In genomic region chr3:102686792-102687191, GRCh38 we compare ENCODE assay signal across 28 cellular contexts.
"Had no signal": no experiment of that assay in that cellular context is flagged by ENCODE, and none has a peak within 500 bp of the region (broad histone marks: within the 10 kb centered on the region; RNA-seq: fewer than 3 reads in every experiment).

No MANE protein-coding gene starts in this region.

- H3K27ac Mint-ChIP-seq: activated B cell treated with CpG ODN at 0.5 μM for 24 hours; activated CD8-positive, alpha-beta T cell treated with anti-CD3 and anti-CD28 coated beads for 36 hours; activated naive CD4-positive, alpha-beta T cell treated with anti-CD3 and anti-CD28 coated beads for 36 hours; activated naive CD4-positive, alpha-beta T cell treated with anti-CD3 and anti-CD28 coated beads, Interleukin-2, amount 50 U/mL, for 24 hours; activated naive CD8-positive, alpha-beta T cell treated with anti-CD3 and anti-CD28 coated beads for 36 hours; activated naive CD8-positive, alpha-beta T cell treated with anti-CD3 and anti-CD28 coated beads, Interleukin-2, amount 50 U/mL, for 24 hours; activated T-helper 1 cell treated with anti-CD3 and anti-CD28 coated beads, Interleukin-12 subunit alpha, Interleukin-12 subunit beta, Interleukin-2, Interleukin-4 antibody, amounts not matched to agents 30 ng/mL and 10 ng/mL and 1 ng/mL, durations not matched to agents 14 hours and 24 hours and 36 hours; activated T-helper 2 cell treated with anti-CD3 and anti-CD28 coated beads, Interferon-gamma antibody, Interleukin-2, Interleukin-4, amounts not matched to agents 10 μg/mL and 5 μg/mL and 100 μg/mL, durations not matched to agents 14 hours and 24 hours and 36 hours; effector memory CD8-positive, alpha-beta T cell had no signal

- H3K27me3 ChIP-seq: adrenal gland, body of pancreas, esophagus squamous epithelium had no signal

- H3K4me3 ChIP-seq: adrenal gland, body of pancreas, esophagus squamous epithelium had no signal

- H3K36me3 ChIP-seq: adrenal gland, esophagus squamous epithelium had no signal

- H3K36me3 Mint-ChIP-seq: activated naive CD4-positive, alpha-beta T cell treated with anti-CD3 and anti-CD28 coated beads, Interleukin-2, amount 50 U/mL, for 24 hours; activated naive CD8-positive, alpha-beta T cell treated with anti-CD3 and anti-CD28 coated beads for 36 hours had no signal

- H3K4me1 ChIP-seq: adrenal gland, body of pancreas, esophagus squamous epithelium had no signal

- H3K27ac ChIP-seq: adrenal gland, body of pancreas, epithelial cell of prostate, esophagus squamous epithelium had no signal

- H3K9me3 Mint-ChIP-seq: activated B cell treated with CpG ODN at 0.5 μM for 24 hours; activated CD8-positive, alpha-beta T cell treated with anti-CD3 and anti-CD28 coated beads for 36 hours; activated naive CD4-positive, alpha-beta T cell treated with anti-CD3 and anti-CD28 coated beads for 36 hours; activated naive CD4-positive, alpha-beta T cell treated with anti-CD3 and anti-CD28 coated beads, Interleukin-2, amount 50 U/mL, for 24 hours; activated naive CD8-positive, alpha-beta T cell treated with anti-CD3 and anti-CD28 coated beads for 36 hours; activated naive CD8-positive, alpha-beta T cell treated with anti-CD3 and anti-CD28 coated beads, Interleukin-2, amount 50 U/mL, for 24 hours; activated T-helper 1 cell treated with anti-CD3 and anti-CD28 coated beads, Interleukin-12 subunit alpha, Interleukin-12 subunit beta, Interleukin-2, Interleukin-4 antibody, amounts not matched to agents 30 ng/mL and 10 ng/mL and 1 ng/mL, durations not matched to agents 14 hours and 24 hours and 36 hours; activated T-helper 2 cell treated with anti-CD3 and anti-CD28 coated beads, Interferon-gamma antibody, Interleukin-2, Interleukin-4, amounts not matched to agents 10 μg/mL and 5 μg/mL and 100 μg/mL, durations not matched to agents 14 hours and 24 hours and 36 hours; effector memory CD8-positive, alpha-beta T cell had no signal

- ATAC-seq: activated CD4-positive, CD25-positive, alpha-beta regulatory T cell treated with anti-CD3 and anti-CD28 coated beads, Interleukin-2, amount 50 U/mL, for 24 hours; activated CD8-positive, alpha-beta T cell treated with anti-CD3 and anti-CD28 coated beads for 36 hours; activated naive CD8-positive, alpha-beta T cell treated with anti-CD3 and anti-CD28 coated beads, Interleukin-2, amount 50 U/mL, for 24 hours; body of pancreas; effector memory CD8-positive, alpha-beta T cell had no signal

- DNase-seq: activated B cell treated with CpG ODN at 0.5 μM for 24 hours; activated CD4-positive, alpha-beta T cell treated with anti-CD3 and anti-CD28 coated beads for 48 hours; activated CD4-positive, alpha-beta T cell treated with anti-CD3 and anti-CD28 coated beads, Interleukin-2, amount 50 U/mL, for 1 hour; activated CD4-positive, alpha-beta T cell treated with anti-CD3 and anti-CD28 coated beads, Interleukin-2, amount 50 U/mL, for 48 hours; activated CD8-positive, alpha-beta memory T cell treated with anti-CD3 and anti-CD28 coated beads for 24 hours; activated CD8-positive, alpha-beta T cell treated with anti-CD3 and anti-CD28 coated beads for 36 hours; activated effector memory CD4-positive, alpha-beta T cell treated with anti-CD3 and anti-CD28 coated beads, Interleukin-2, amount 50 U/mL, for 16 hours; activated naive CD4-positive, alpha-beta T cell treated with anti-CD3 and anti-CD28 coated beads for 36 hours; activated naive CD8-positive, alpha-beta T cell treated with anti-CD3 and anti-CD28 coated beads for 36 hours; activated naive CD8-positive, alpha-beta T cell treated with anti-CD3 and anti-CD28 coated beads, Interleukin-2, amount 50 U/mL, for 24 hours; activated T-cell treated with anti-CD3 and anti-CD28 coated beads, Interleukin-2, amount 50 U/mL, for 1 hour; activated T-cell treated with anti-CD3 and anti-CD28 coated beads, Interleukin-2, amount 50 U/mL, for 48 hours; adrenal gland; amygdala; aorta; body of pancreas; cortex of kidney; dermis blood vessel endothelial cell; effector CD4-positive, alpha-beta T cell; effector memory CD8-positive, alpha-beta T cell; esophagus squamous epithelium; head of caudate nucleus; T-helper 2 cell had no signal

- H3K4me1 Mint-ChIP-seq: activated B cell treated with CpG ODN at 0.5 μM for 24 hours; activated naive CD4-positive, alpha-beta T cell treated with anti-CD3 and anti-CD28 coated beads, Interleukin-2, amount 50 U/mL, for 24 hours; activated naive CD8-positive, alpha-beta T cell treated with anti-CD3 and anti-CD28 coated beads for 36 hours; activated naive CD8-positive, alpha-beta T cell treated with anti-CD3 and anti-CD28 coated beads, Interleukin-2, amount 50 U/mL, for 24 hours had no signal

- H3K4me3 Mint-ChIP-seq: activated B cell treated with CpG ODN at 0.5 μM for 24 hours; activated CD8-positive, alpha-beta T cell treated with anti-CD3 and anti-CD28 coated beads for 36 hours; activated naive CD4-positive, alpha-beta T cell treated with anti-CD3 and anti-CD28 coated beads for 36 hours; activated naive CD4-positive, alpha-beta T cell treated with anti-CD3 and anti-CD28 coated beads, Interleukin-2, amount 50 U/mL, for 24 hours; activated naive CD8-positive, alpha-beta T cell treated with anti-CD3 and anti-CD28 coated beads for 36 hours; activated naive CD8-positive, alpha-beta T cell treated with anti-CD3 and anti-CD28 coated beads, Interleukin-2, amount 50 U/mL, for 24 hours; activated T-helper 1 cell treated with anti-CD3 and anti-CD28 coated beads, Interleukin-12 subunit alpha, Interleukin-12 subunit beta, Interleukin-2, Interleukin-4 antibody, amounts not matched to agents 30 ng/mL and 10 ng/mL and 1 ng/mL, durations not matched to agents 14 hours and 24 hours and 36 hours; effector memory CD8-positive, alpha-beta T cell had no signal

- H3K9me3 ChIP-seq: adrenal gland, body of pancreas, esophagus squamous epithelium had no signal
